In the genomic region with DNA sequence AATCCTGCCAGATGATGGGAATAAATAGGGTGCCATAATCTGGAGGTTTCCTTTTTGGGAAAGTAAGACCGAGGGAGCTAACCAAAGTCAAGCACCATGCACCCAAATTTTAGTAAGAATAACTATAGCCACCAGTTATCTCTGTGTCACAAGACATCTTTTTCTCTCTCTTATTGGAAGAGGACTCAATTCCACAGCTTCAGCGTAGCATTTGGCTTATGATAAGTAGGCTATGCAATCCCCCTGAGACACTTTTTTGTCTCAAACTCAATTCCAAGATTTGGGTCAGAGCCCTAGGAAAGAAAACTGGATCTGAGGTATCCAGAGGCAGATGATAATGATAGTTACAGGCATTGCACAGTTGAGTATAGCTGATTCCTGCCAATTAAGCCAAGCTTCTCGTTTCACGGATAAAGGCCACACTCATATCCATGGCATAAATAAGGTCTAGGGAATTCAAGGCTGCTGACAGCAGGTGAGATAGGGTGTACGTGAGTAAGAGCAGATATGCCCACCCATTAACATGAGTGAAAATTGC, we compare ENCODE assay signal across 20 cellular contexts.
DNase-seq lines count a peak whose midpoint lies in the region; ATAC-seq and TF ChIP-seq lines count a peak whose summit lies in the region.
"Had no signal": no experiment of that assay in that cellular context is flagged by ENCODE, and none has a peak within 500 bp of the region (broad histone marks: within the 10 kb centered on the region; RNA-seq: fewer than 3 reads in every experiment).

No MANE protein-coding gene starts in this region.

- H3K4me1 ChIP-seq in left ventricle myocardium inferior: no peaks in the 10 kb centered on the region
- H3K4me1 ChIP-seq in heart left ventricle: no peaks in the 10 kb centered on the region
- H3K4me1 ChIP-seq in right cardiac atrium (ENCODE audit: control insufficient read depth, insufficient read depth, low read length): no peaks in the 10 kb centered on the region
- H3K4me1 ChIP-seq: A549; BLaER1 treated with 17β-estradiol and CSF1 and Interleukin-3, amounts not matched to agents 10 nM and 100 nM had no signal

- H3K9me3 ChIP-seq in left ventricle myocardium inferior (replicated peaks) (peaks cover 9% of the 10 kb centered on the region), heart left ventricle (peaks cover 0 to 15% (median 0%) of the 10 kb centered on the region in 12 donors), right cardiac atrium (ENCODE audit: control insufficient read depth, low read length) (no peaks in the 10 kb centered on the region)
- H3K9me3 ChIP-seq: A549; BLaER1 treated with 17β-estradiol and CSF1 and Interleukin-3, amounts not matched to agents 10 nM and 100 nM; Caco-2 had no signal

- H3K27me3 ChIP-seq in left ventricle myocardium inferior (ENCODE audit: low read depth) (no peaks in the 10 kb centered on the region), heart left ventricle (no peaks in the 10 kb centered on the region), right cardiac atrium (ENCODE audit: control insufficient read depth, insufficient read depth) (no peaks in the 10 kb centered on the region)
- H3K27me3 ChIP-seq: BLaER1 treated with 17β-estradiol and CSF1 and Interleukin-3, amounts not matched to agents 10 nM and 100 nM had no signal

- no peaks in the 10 kb centered on the region for H3K27me3 Mint-ChIP-seq in neural crest cell (ENCODE audit: low read depth)
- H3K27me3 Mint-ChIP-seq: B cell; CD4-positive, alpha-beta T cell had no signal

- H3K4me3 Mint-ChIP-seq in neural crest cell: no peak overlapping the region
- H3K4me3 Mint-ChIP-seq: B cell; CD4-positive, alpha-beta T cell; CD8-positive, alpha-beta T cell had no signal

- peak overlapping the region; percentile 35 for H3K27ac Mint-ChIP-seq in neural crest cell (ENCODE audit: unreplicated experiment)
- H3K27ac Mint-ChIP-seq: B cell; CD4-positive, alpha-beta T cell; CD8-positive, alpha-beta T cell had no signal

- ATAC-seq in Right ventricle myocardium inferior (peak; percentile 64), heart left ventricle (no peak), right cardiac atrium (peak; percentile 25 to 34), HG02885 (IDR thresholded peaks at IDR 0.05; ENCODE audit: poor library complexity, unreplicated experiment) (no peak)
- ATAC-seq: A549; CD8-positive, alpha-beta T cell had no signal

- no peaks in the 10 kb centered on the region for H3K36me3 Mint-ChIP-seq in neural crest cell (ENCODE audit: low read depth)
- H3K36me3 Mint-ChIP-seq: CD8-positive, alpha-beta T cell had no signal

- H3K27ac ChIP-seq in left ventricle myocardium inferior (replicated peaks) (peak overlapping the region; percentile 61), heart left ventricle (peak overlapping the region in 1 of 12 donors; percentile 52), right cardiac atrium (ENCODE audit: low read length) (peak overlapping the region; percentile 45)
- H3K27ac ChIP-seq: 22Rv1; A549; BLaER1 treated with 17β-estradiol and CSF1 and Interleukin-3, amounts not matched to agents 10 nM and 100 nM; C4-2B had no signal

- H3K4me3 ChIP-seq in left ventricle myocardium inferior: no peak overlapping the region
- no peak overlapping the region for H3K4me3 ChIP-seq in heart left ventricle
- no peak overlapping the region for H3K4me3 ChIP-seq in right cardiac atrium (ENCODE audit: low read length)
- H3K4me3 ChIP-seq: A549; BLaER1 treated with 17β-estradiol and CSF1 and Interleukin-3, amounts not matched to agents 10 nM and 100 nM had no signal

- H3K9me3 Mint-ChIP-seq in neural crest cell: no peaks in the 10 kb centered on the region

- 53 to 71% (median 59%) methylated on average over 5 of the region's 5 CpGs for WGBS in heart left ventricle, 4 donors
- 54% methylated on average over 5 of the region's 5 CpGs for WGBS in right cardiac atrium

- intact Hi-C loops in Right ventricle myocardium inferior (cut with DNase I) (no loop called here), cardiac septum (cut with DNase I) (no loop called here), left ventricle myocardium inferior (cut with micrococcal nuclease) (no loop called here), heart left ventricle (cut with DNase I) (no loop called here), right cardiac atrium (cut with DNase I) (no loop called here)

- TF ChIP-seq CTCF in left ventricle myocardium inferior (IDR thresholded peaks at IDR 0.05; ENCODE audit: borderline replicate concordance) (no peak), heart left ventricle (IDR thresholded peaks at IDR 0.05) (no peak), neural crest cell (conservative IDR thresholded peaks at IDR 0.05) (no peak)

- TF ChIP-seq POLR2A in heart left ventricle (IDR thresholded peaks at IDR 0.05): no peak

- no peak for DNase-seq in Right ventricle myocardium inferior (ENCODE audit: missing footprints)
- DNase-seq in cardiac septum (ENCODE audit: low spot score): no peak
- no peak for DNase-seq in left ventricle myocardium inferior
- DNase-seq in heart left ventricle: no peak
- no peak for DNase-seq in right cardiac atrium
- DNase-seq in neural crest cell (ENCODE audit: low read depth, low spot score): no peak
- no peak for DNase-seq in GM19240 (ENCODE audit: insufficient read length, low spot score)
- DNase-seq: AML-193; Calu3; CD4-positive, alpha-beta T cell; CD8-positive, alpha-beta T cell; DMS79 treated with DMSO at 0.1 percent for 48 hours; GF-D8 had no signal

- H3K4me1 Mint-ChIP-seq in neural crest cell: peaks cover 30% of the 10 kb centered on the region
- H3K4me1 Mint-ChIP-seq: B cell had no signal

- H3K36me3 ChIP-seq in left ventricle myocardium inferior: no peaks in the 10 kb centered on the region
- no peaks in the 10 kb centered on the region for H3K36me3 ChIP-seq in heart left ventricle
- H3K36me3 ChIP-seq: BLaER1 treated with 17β-estradiol and CSF1 and Interleukin-3, amounts not matched to agents 10 nM and 100 nM had no signal

Comparison
In these comparisons a context has a peak if more than half of its experiments do, and no peak if none do; other contexts are left out.
1. ATAC-seq: peak in Right ventricle myocardium inferior (single experiment) and right cardiac atrium (2 of 2); none in heart left ventricle (0 of 4) and HG02885 (single experiment).